30 cellular contexts compared by ENCODE assay signal in the genomic region with DNA sequence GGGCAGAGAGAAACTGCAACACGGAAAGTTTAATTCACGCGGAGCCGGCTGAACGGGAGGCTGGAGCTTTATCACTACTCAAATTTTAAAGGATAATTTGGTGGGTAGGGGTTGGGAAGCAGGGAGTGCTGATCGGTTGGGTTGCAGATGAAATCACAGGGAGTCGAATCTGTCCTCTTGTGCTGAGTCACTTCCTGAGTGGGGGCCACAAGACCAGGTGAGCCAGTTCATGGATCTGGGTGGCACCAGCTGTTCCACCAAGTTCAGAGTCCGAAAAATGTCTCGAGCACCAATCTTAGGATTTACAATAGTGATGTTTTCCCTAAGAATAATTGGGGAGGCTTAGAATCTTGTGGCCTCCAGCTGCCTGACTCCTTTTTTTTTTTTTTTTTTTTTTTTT. TPM values are rescaled to one million over a fixed set of nuclear protein-coding genes. Genes with fewer than 3 reads are reported as not detected.
"Had no signal": no experiment of that assay in that cellular context is flagged by ENCODE, and none has a peak within 500 bp of the region (broad histone marks: within the 10 kb centered on the region; RNA-seq: fewer than 3 reads in every experiment).

No MANE protein-coding gene starts in this region.

- H3K9me3 Mint-ChIP-seq: activated naive CD8-positive, alpha-beta T cell treated with anti-CD3 and anti-CD28 coated beads, Interleukin-2, amount 10 ng/mL, durations not matched to agents 7 days and 5 days; activated T-helper 1 cell treated with anti-CD3 and anti-CD28 coated beads, Interleukin-12 subunit alpha, Interleukin-12 subunit beta, Interleukin-2, Interleukin-4 antibody, amounts not matched to agents 30 ng/mL and 10 ng/mL and 1 ng/mL, durations not matched to agents 14 hours and 24 hours and 36 hours; endodermal cell; natural killer cell treated with Interleukin-12 subunit alpha and Interleukin-12 subunit beta and Interleukin-15 and Interleukin-18, amount 100 ng/mL, for 72 hours; stimulated activated effector memory CD8-positive, alpha-beta T cell treated with anti-CD3 and anti-CD28 coated beads, Interleukin-12 subunit alpha, Interleukin-12 subunit beta, amount 100 ng/mL, for 72 hours; T-helper 2 cell treated with Interferon-gamma antibody and Interleukin-4, amounts not matched to agents 5 μg/mL and 100 μg/mL, for 36 hours; type B pancreatic cell had no signal

- H3K4me3 ChIP-seq: body of pancreas, dorsolateral prefrontal cortex, lower lobe of right lung, pancreas, stomach had no signal

- H3K27me3 ChIP-seq: body of pancreas had no signal

- H3K36me3 ChIP-seq: lower lobe of right lung, neutrophil, pancreas, stomach had no signal

- H3K36me3 Mint-ChIP-seq: activated naive CD8-positive, alpha-beta T cell treated with anti-CD3 and anti-CD28 coated beads, Interleukin-2, amount 10 ng/mL, durations not matched to agents 7 days and 5 days; mesothelial cell of epicardium; natural killer cell treated with Interleukin-12 subunit alpha and Interleukin-12 subunit beta and Interleukin-15 and Interleukin-18, amount 100 ng/mL, for 72 hours; stimulated activated effector memory CD8-positive, alpha-beta T cell treated with anti-CD3 and anti-CD28 coated beads, Interleukin-12 subunit alpha, Interleukin-12 subunit beta, amount 100 ng/mL, for 72 hours; type B pancreatic cell had no signal

- H3K4me1 ChIP-seq: body of pancreas, foreskin keratinocyte, lower lobe of right lung, pancreas had no signal

- H3K9me3 ChIP-seq: body of pancreas, lower lobe of right lung, neutrophil, pancreas, stomach had no signal

- H3K27ac ChIP-seq: body of pancreas, dorsolateral prefrontal cortex, foreskin keratinocyte, lower lobe of right lung, neutrophil, pancreas, stomach had no signal

- H3K27ac Mint-ChIP-seq: activated CD4-positive, alpha-beta T cell treated with anti-CD3 and anti-CD28 coated beads for 36 hours; activated naive CD8-positive, alpha-beta T cell treated with anti-CD3 and anti-CD28 coated beads, Interleukin-2, amount 10 ng/mL, durations not matched to agents 7 days and 5 days; activated T-helper 1 cell treated with anti-CD3 and anti-CD28 coated beads, Interleukin-12 subunit alpha, Interleukin-12 subunit beta, Interleukin-2, Interleukin-4 antibody, amounts not matched to agents 30 ng/mL and 10 ng/mL and 1 ng/mL, durations not matched to agents 14 hours and 24 hours and 36 hours; endodermal cell; mesothelial cell of epicardium; natural killer cell treated with Interleukin-12 subunit alpha and Interleukin-12 subunit beta and Interleukin-15 and Interleukin-18, amount 100 ng/mL, for 72 hours; stimulated activated effector memory CD8-positive, alpha-beta T cell treated with anti-CD3 and anti-CD28 coated beads, Interleukin-12 subunit alpha, Interleukin-12 subunit beta, amount 100 ng/mL, for 72 hours; T-helper 2 cell treated with Interferon-gamma antibody and Interleukin-4, amounts not matched to agents 5 μg/mL and 100 μg/mL, for 36 hours; type B pancreatic cell had no signal

- H3K4me3 Mint-ChIP-seq: activated CD4-positive, alpha-beta T cell treated with anti-CD3 and anti-CD28 coated beads for 36 hours; activated naive CD8-positive, alpha-beta T cell treated with anti-CD3 and anti-CD28 coated beads, Interleukin-2, amount 10 ng/mL, durations not matched to agents 7 days and 5 days; activated T-helper 1 cell treated with anti-CD3 and anti-CD28 coated beads, Interleukin-12 subunit alpha, Interleukin-12 subunit beta, Interleukin-2, Interleukin-4 antibody, amounts not matched to agents 30 ng/mL and 10 ng/mL and 1 ng/mL, durations not matched to agents 14 hours and 24 hours and 36 hours; endodermal cell; mesothelial cell of epicardium; natural killer cell treated with Interleukin-12 subunit alpha and Interleukin-12 subunit beta and Interleukin-15 and Interleukin-18, amount 100 ng/mL, for 72 hours; stimulated activated effector memory CD8-positive, alpha-beta T cell treated with anti-CD3 and anti-CD28 coated beads, Interleukin-12 subunit alpha, Interleukin-12 subunit beta, amount 100 ng/mL, for 72 hours; T-helper 2 cell treated with Interferon-gamma antibody and Interleukin-4, amounts not matched to agents 5 μg/mL and 100 μg/mL, for 36 hours; type B pancreatic cell had no signal

- DNase-seq: activated CD4-positive, alpha-beta T cell treated with anti-CD3 and anti-CD28 coated beads for 36 hours; activated CD4-positive, alpha-beta T cell treated with anti-CD3 and anti-CD28 coated beads, Interleukin-2, amount 50 U/mL, for 48 hours; activated gamma-delta T cell treated with Interleukin-2 at 50 U/mL for 16 hours; activated naive CD8-positive, alpha-beta T cell treated with anti-CD3 and anti-CD28 coated beads, Interleukin-2, amount 10 ng/mL, durations not matched to agents 7 days and 5 days; activated T-cell treated with anti-CD3 and anti-CD28 coated beads for 4 hours; amygdala; body of pancreas; central memory CD4-positive, alpha-beta T cell; dorsolateral prefrontal cortex; endodermal cell; foreskin keratinocyte; hippocampal formation; left cardiac atrium; lower lobe of right lung; pancreas; stimulated activated CD4-positive, alpha-beta T cell treated with anti-CD3 and anti-CD28 coated beads, Interleukin-4, amount 100 ng/mL, for 24 hours; stomach had no signal

- FAIRE-seq: colon, islet of Langerhans, pancreas, TTC549 had no signal

- H3K4me1 Mint-ChIP-seq: activated naive CD8-positive, alpha-beta T cell treated with anti-CD3 and anti-CD28 coated beads, Interleukin-2, amount 10 ng/mL, durations not matched to agents 7 days and 5 days; endodermal cell; mesothelial cell of epicardium; stimulated activated effector memory CD8-positive, alpha-beta T cell treated with anti-CD3 and anti-CD28 coated beads, Interleukin-12 subunit alpha, Interleukin-12 subunit beta, amount 100 ng/mL, for 72 hours had no signal

RNA-seq across cellular contexts. Expression of a gene that starts 3.6 kb away (rescaled TPM):
- total RNA-seq: activated CD4-positive, alpha-beta T cell treated with anti-CD3 and anti-CD28 coated beads for 36 hours; activated naive CD8-positive, alpha-beta T cell treated with anti-CD3 and anti-CD28 coated beads, Interleukin-2, amount 10 ng/mL, durations not matched to agents 7 days and 5 days; activated T-helper 1 cell treated with anti-CD3 and anti-CD28 coated beads, Interleukin-12 subunit alpha, Interleukin-12 subunit beta, Interleukin-2, Interleukin-4 antibody, amounts not matched to agents 30 ng/mL and 10 ng/mL and 1 ng/mL, durations not matched to agents 14 hours and 24 hours and 36 hours; endodermal cell; epithelial cell of proximal tubule; fibroblast of lung; foreskin keratinocyte; left cardiac atrium; lower lobe of right lung; natural killer cell treated with Interleukin-12 subunit alpha and Interleukin-12 subunit beta and Interleukin-15 and Interleukin-18, amount 100 ng/mL, for 72 hours; pancreas; temporal lobe had no signal
- polyA plus RNA-seq: fibroblast of lung, foreskin keratinocyte, pancreas, stomach had no signal

RNA-seq across cellular contexts. Expression of a gene that starts 6.9 kb away (rescaled TPM):
- total RNA-seq: activated CD4-positive, alpha-beta T cell treated with anti-CD3 and anti-CD28 coated beads for 36 hours; activated T-helper 1 cell treated with anti-CD3 and anti-CD28 coated beads, Interleukin-12 subunit alpha, Interleukin-12 subunit beta, Interleukin-2, Interleukin-4 antibody, amounts not matched to agents 30 ng/mL and 10 ng/mL and 1 ng/mL, durations not matched to agents 14 hours and 24 hours and 36 hours; fibroblast of lung; foreskin keratinocyte; left cardiac atrium; lower lobe of right lung; natural killer cell treated with Interleukin-12 subunit alpha and Interleukin-12 subunit beta and Interleukin-15 and Interleukin-18, amount 100 ng/mL, for 72 hours had no signal
- polyA plus RNA-seq: fibroblast of lung, foreskin keratinocyte had no signal
